8 cellular contexts compared by ENCODE assay signal in genomic region chr11:567629-568258, GRCh38. TPM values are rescaled to one million over a fixed set of nuclear protein-coding genes. Genes with fewer than 3 reads are reported as not detected.
DNase-seq lines count a peak whose midpoint lies in the region; ATAC-seq, FAIRE-seq and TF ChIP-seq lines count a peak whose summit lies in the region.

No MANE protein-coding gene starts in this region.

- intact Hi-C loops in HepG2 (cut with micrococcal nuclease; ENCODE audit: unreplicated experiment), result no loop called here

- POLR2A ChIA-PET in HepG2 (lab: Yijun Ruan, JAX), result interaction anchor here (0.8 to 2.9 kb wide), 6 partner anchors 8 to 139 kb away, joined by 3 to 18 read pairs (median 4); partner anchors contain the start of genes HRAS, LMNTD2 and RNH1

- DNase-seq in BE2C (no peak), astrocyte of the spinal cord (ENCODE audit: low read depth, low spot score) (no peak), HepG2 (ENCODE audit: low spot score) (no peak), foreskin keratinocyte (no peak), erythroblast (lab: John Stamatoyannopoulos, UW) (no peak)

- H4K20me1 ChIP-seq in HepG2 (ENCODE audit: insufficient read depth, low read length), result peaks cover 25% of the 10 kb centered on the region; the same call in 1 of the 2 replicates

- H3K27me3 ChIP-seq in BE2C (no peaks in the 10 kb centered on the region), HepG2 (ENCODE audit: control insufficient read depth in 1 of 2, insufficient read depth in 2 of 2, low read length in 2 of 2) (no peaks in the 10 kb centered on the region; a peak in 2 of 5 replicates), foreskin keratinocyte (no peaks in the 10 kb centered on the region)

- TSS peak; percentile 65 for BruUV-seq in HepG2 (replicated peaks; lab: Mats Ljungman, UMichigan)

- no peak for TF ChIP-seq CTCF in BE2C (IDR thresholded peaks at IDR 0.05; ENCODE audit: low read depth, low read length)
- no peak for TF ChIP-seq CTCF in astrocyte of the spinal cord (IDR thresholded peaks at IDR 0.05; ENCODE audit: low read depth, low read length)
- peak; percentile 23; the same call in 1 of the 2 replicates for TF ChIP-seq CTCF in HepG2 (CRISPR knock-in tag; IDR thresholded peaks at IDR 0.05)
- no peak for TF ChIP-seq CTCF in foreskin keratinocyte (conservative IDR thresholded peaks at IDR 0.05)

- peak overlapping the region; percentile 75 for H3K9ac ChIP-seq in HepG2 (ENCODE audit: insufficient read depth, low read depth, low read length)

- CTCF ChIA-PET in HepG2 (lab: Yijun Ruan, JAX; ENCODE audit: low intra/inter-chr PET ratio, low total read pairs), result no interaction called here

- peak overlapping the region; percentile 51 for H3K4me3 ChIP-seq in BE2C (ENCODE audit: low read depth, low read length)
- peak overlapping the region; percentile 56 for H3K4me3 ChIP-seq in astrocyte of the spinal cord (ENCODE audit: low read depth, low read length)
- peak overlapping the region; percentile 75 to 97 (median 96) for H3K4me3 ChIP-seq in HepG2 (replicated peaks in 1 of 3; ENCODE audit: insufficient read depth in 1 of 3, low read depth in 2 of 3, low read length in 3 of 3)
- peak overlapping the region; percentile 66 for H3K4me3 ChIP-seq in urinary bladder (ENCODE audit: low read depth, low read length)

- H3K36me3 ChIP-seq in BE2C (no peaks in the 10 kb centered on the region), HepG2 (replicated peaks in 1 of 2; ENCODE audit: control insufficient read depth in 1 of 2, insufficient read depth in 2 of 2, low read length in 2 of 2) (peaks cover 0 to 2% of the 10 kb centered on the region in 2 experiments; a peak in 3 of 5 replicates), urinary bladder (ENCODE audit: insufficient read depth) (no peaks in the 10 kb centered on the region)

- no peak for TF ChIP-seq POLR2A in HepG2 (IDR thresholded peaks at IDR 0.05; ENCODE audit: insufficient read depth in 1 of 2, low read depth in 2 of 2, low read length in 2 of 2)
- no peak for TF ChIP-seq POLR2A in erythroblast (IDR thresholded peaks at IDR 0.05; ENCODE audit: low read length)

- H2AFZ ChIP-seq in HepG2 (ENCODE audit: low read length), result no peak overlapping the region

- 14% methylated on average over 8 of the region's 36 CpGs for WGBS in HepG2 (ENCODE audit: low lambda C conversion rate)
- 25% methylated on average over 36 of the region's 36 CpGs for WGBS in urinary bladder

- peaks cover 16% of the 10 kb centered on the region for H3K79me2 ChIP-seq in HepG2 (ENCODE audit: insufficient read depth, low read length)

- TF ChIP-seq EP300 in HepG2 (IDR thresholded peaks at IDR 0.05; ENCODE audit: low read depth in 2 of 2, low read length in 2 of 2) (no peak), HepG2 (CRISPR knock-in tag; IDR thresholded peaks at IDR 0.05; ENCODE audit: borderline replicate concordance) (no peak)

- in situ Hi-C loops in astrocyte of the spinal cord (cut with HindIII; ENCODE audit: low sequenced_read_pairs) (no loop called here), HepG2 (cut with HindIII; ENCODE audit: extremely low pct_ligation_motif_present, low pct_unique_long_range_greater_than_20kb) (no loop called here)

- no peaks in the 10 kb centered on the region for H3K9me3 ChIP-seq in BE2C
- H3K9me3 ChIP-seq in HepG2 (ENCODE audit: low read length), result no peaks in the 10 kb centered on the region

- H3K4me2 ChIP-seq in HepG2 (ENCODE audit: low read depth, low read length), result peak overlapping the region; percentile 80

- TF ChIP-seq RAD21 in HepG2 (CRISPR knock-in tag; IDR thresholded peaks at IDR 0.05), result no peak; the same call in 1 of the 2 replicates

- H3K27ac ChIP-seq in HepG2 (ENCODE audit: extremely low read length, insufficient read depth, low read length) (peak overlapping the region; percentile 3), urinary bladder (ENCODE audit: low read depth) (peak overlapping the region; percentile 71), foreskin keratinocyte (no peak overlapping the region)

- no peak for FAIRE-seq in HepG2 (lab: Jason Lieb, UNC)

- no peaks in the 10 kb centered on the region for H3K4me1 ChIP-seq in BE2C
- H3K4me1 ChIP-seq in HepG2 (ENCODE audit: insufficient read depth, low read length), result peaks cover 68% of the 10 kb centered on the region
- H3K4me1 ChIP-seq in urinary bladder (ENCODE audit: insufficient read depth), result no peaks in the 10 kb centered on the region
- no peaks in the 10 kb centered on the region for H3K4me1 ChIP-seq in foreskin keratinocyte

- peak; percentile 5 for ATAC-seq in HG02981 (IDR thresholded peaks at IDR 0.05; ENCODE audit: unreplicated experiment)
- ATAC-seq in HepG2, result peak; percentile 20
- no peak for ATAC-seq in foreskin keratinocyte
- ATAC-seq in HG03045 (IDR thresholded peaks at IDR 0.05; ENCODE audit: unreplicated experiment), result no peak

RNA-seq across cellular contexts. Expression of gene RASSF7, which starts 7.0 kb away (rescaled TPM):
- 3.7 TPM for polyA plus RNA-seq in BE2C (2012; ENCODE audit: insufficient read depth, insufficient read length, low read depth)
- total RNA-seq in HepG2 (2016; rRNA removed; fragmentation: Illumina TruSeq; extraction: Trizol), result 13.1 and 20.2 TPM in 2 replicates
- 5.4 and 5.7 TPM in 2 replicates for total RNA-seq in HepG2 (2016; cell fraction: cytosol; rRNA removed; fragmentation: Illumina TruSeq; extraction: Trizol; ENCODE audit: low read depth)
- 13.3 and 19.7 TPM in 2 replicates for total RNA-seq in HepG2 (2016; cell fraction: insoluble cytoplasmic fraction; rRNA removed; fragmentation: Illumina TruSeq; extraction: Trizol)
- total RNA-seq in HepG2 (2016; cell fraction: membrane; rRNA removed; fragmentation: Illumina TruSeq; extraction: Trizol), result 10.8 and 11.9 TPM in 2 replicates
- 16.7 and 17.2 TPM in 2 replicates for total RNA-seq in HepG2 (2016; cell fraction: nucleus; rRNA removed; fragmentation: Illumina TruSeq; extraction: Trizol)
- polyA plus RNA-seq in HepG2 (2011; rRNA removed), result 28.6 and 36.4 TPM in 2 replicates
- polyA plus RNA-seq in HepG2 (2011; cell fraction: cytosol; rRNA removed), result 22.3 and 49.0 TPM in 2 replicates
- 139 and 165 TPM in 2 replicates for polyA plus RNA-seq in HepG2 (2011; cell fraction: nucleus; rRNA removed)
- 8.9 and 12.6 TPM in 2 replicates for polyA plus RNA-seq in HepG2 (2012)
- 4.7 and 6.0 TPM in 2 replicates for polyA plus RNA-seq in HepG2 (2016; cell fraction: cytosol; fragmentation: Illumina TruSeq; extraction: Trizol; ENCODE audit: low read depth)
- 12.3 and 15.9 TPM in 2 replicates for polyA plus RNA-seq in HepG2 (2016; cell fraction: insoluble cytoplasmic fraction; fragmentation: Illumina TruSeq; extraction: Trizol; ENCODE audit: low read depth)
- polyA plus RNA-seq in HepG2 (2016; cell fraction: membrane; fragmentation: Illumina TruSeq; extraction: Trizol; ENCODE audit: low read depth), result 5.9 and 7.2 TPM in 2 replicates
- polyA plus RNA-seq in HepG2 (2016; cell fraction: nucleus; fragmentation: Illumina TruSeq; extraction: Trizol; ENCODE audit: insufficient read depth, low read depth), result 32.6 and 40.7 TPM in 2 replicates
- polyA minus RNA-seq in HepG2 (2011; rRNA and poly(A)+ RNA removed; ENCODE audit: low replicate concordance), result 6.7 and 39.4 TPM in 2 replicates
- polyA minus RNA-seq in HepG2 (2011; cell fraction: cytosol; rRNA and poly(A)+ RNA removed), result 10.4 and 10.9 TPM in 2 replicates
- polyA minus RNA-seq in HepG2 (2011; cell fraction: nucleus; rRNA and poly(A)+ RNA removed), result 15.2 and 17.9 TPM in 2 replicates
- 3.3 TPM for total RNA-seq in urinary bladder
- polyA plus RNA-seq in urinary bladder, result 13.8 TPM
- 37.3 and 44.3 TPM in 2 replicates for total RNA-seq in foreskin keratinocyte
- 51.7 and 59.1 TPM in 2 replicates for polyA plus RNA-seq in foreskin keratinocyte

RNA-seq across cellular contexts. Expression of gene LMNTD2, which starts 7.2 kb away (rescaled TPM):
- polyA plus RNA-seq in BE2C (2012; ENCODE audit: insufficient read depth, insufficient read length, low read depth), result not detected
- total RNA-seq in HepG2 (2016; rRNA removed; fragmentation: Illumina TruSeq; extraction: Trizol), result 0.25 and 1.1 TPM in 2 replicates
- total RNA-seq in HepG2 (2016; cell fraction: cytosol; rRNA removed; fragmentation: Illumina TruSeq; extraction: Trizol; ENCODE audit: low read depth), result 0.40 and 0.44 TPM in 2 replicates
- total RNA-seq in HepG2 (2016; cell fraction: insoluble cytoplasmic fraction; rRNA removed; fragmentation: Illumina TruSeq; extraction: Trizol), result 0.45 and 1.1 TPM in 2 replicates
- total RNA-seq in HepG2 (2016; cell fraction: membrane; rRNA removed; fragmentation: Illumina TruSeq; extraction: Trizol), result 0.79 and 1.3 TPM in 2 replicates
- 1.3 and 1.7 TPM in 2 replicates for total RNA-seq in HepG2 (2016; cell fraction: nucleus; rRNA removed; fragmentation: Illumina TruSeq; extraction: Trizol)
- 3.1 and 3.6 TPM in 2 replicates for polyA plus RNA-seq in HepG2 (2011; rRNA removed)
- polyA plus RNA-seq in HepG2 (2011; cell fraction: cytosol; rRNA removed), result 1.1 and 2.2 TPM in 2 replicates
- polyA plus RNA-seq in HepG2 (2011; cell fraction: nucleus; rRNA removed), result 50.0 and 60.4 TPM in 2 replicates
- polyA plus RNA-seq in HepG2 (2012), result 1.3 and 1.4 TPM in 2 replicates
- 0.53 and 0.78 TPM in 2 replicates for polyA plus RNA-seq in HepG2 (2016; cell fraction: cytosol; fragmentation: Illumina TruSeq; extraction: Trizol; ENCODE audit: low read depth)
- polyA plus RNA-seq in HepG2 (2016; cell fraction: insoluble cytoplasmic fraction; fragmentation: Illumina TruSeq; extraction: Trizol; ENCODE audit: low read depth), result 0.42 and 0.68 TPM in 2 replicates
- polyA plus RNA-seq in HepG2 (2016; cell fraction: membrane; fragmentation: Illumina TruSeq; extraction: Trizol; ENCODE audit: low read depth), result 0.96 and 1.2 TPM in 2 replicates
- polyA plus RNA-seq in HepG2 (2016; cell fraction: nucleus; fragmentation: Illumina TruSeq; extraction: Trizol; ENCODE audit: insufficient read depth, low read depth), result 3.7 and 5.0 TPM in 2 replicates
- 0.51 and 0.96 TPM in 2 replicates for polyA minus RNA-seq in HepG2 (2011; rRNA and poly(A)+ RNA removed; ENCODE audit: low replicate concordance)
- 0.88 and 1.4 TPM in 2 replicates for polyA minus RNA-seq in HepG2 (2011; cell fraction: cytosol; rRNA and poly(A)+ RNA removed)
- polyA minus RNA-seq in HepG2 (2011; cell fraction: nucleus; rRNA and poly(A)+ RNA removed), result 2.6 and 3.1 TPM in 2 replicates
- total RNA-seq in urinary bladder, result 0.37 TPM
- polyA plus RNA-seq in urinary bladder, result 1.2 TPM
- total RNA-seq in foreskin keratinocyte, result 0.92 and 0.95 TPM in 2 replicates
- polyA plus RNA-seq in foreskin keratinocyte, result 1.2 and 1.3 TPM in 2 replicates

RNA-seq across cellular contexts. Expression of gene PHRF1, which starts 8.5 kb away (rescaled TPM):
- 36.2 TPM for polyA plus RNA-seq in BE2C (2012; ENCODE audit: insufficient read depth, insufficient read length, low read depth)
- 13.7 and 16.7 TPM in 2 replicates for total RNA-seq in HepG2 (2016; rRNA removed; fragmentation: Illumina TruSeq; extraction: Trizol)
- total RNA-seq in HepG2 (2016; cell fraction: cytosol; rRNA removed; fragmentation: Illumina TruSeq; extraction: Trizol; ENCODE audit: low read depth), result 7.4 and 7.9 TPM in 2 replicates
- 10.7 and 17.0 TPM in 2 replicates for total RNA-seq in HepG2 (2016; cell fraction: insoluble cytoplasmic fraction; rRNA removed; fragmentation: Illumina TruSeq; extraction: Trizol)
- 5.1 and 6.1 TPM in 2 replicates for total RNA-seq in HepG2 (2016; cell fraction: membrane; rRNA removed; fragmentation: Illumina TruSeq; extraction: Trizol)
- total RNA-seq in HepG2 (2016; cell fraction: nucleus; rRNA removed; fragmentation: Illumina TruSeq; extraction: Trizol), result 10.8 and 14.2 TPM in 2 replicates
- polyA plus RNA-seq in HepG2 (2011; rRNA removed), result 8.2 and 11.2 TPM in 2 replicates
- polyA plus RNA-seq in HepG2 (2011; cell fraction: cytosol; rRNA removed), result 4.8 and 7.0 TPM in 2 replicates
- polyA plus RNA-seq in HepG2 (2011; cell fraction: nucleus; rRNA removed), result 30.1 and 30.7 TPM in 2 replicates
- 7.4 and 8.1 TPM in 2 replicates for polyA plus RNA-seq in HepG2 (2012)
- 1.6 and 1.8 TPM in 2 replicates for polyA plus RNA-seq in HepG2 (2016; cell fraction: cytosol; fragmentation: Illumina TruSeq; extraction: Trizol; ENCODE audit: low read depth)
- 10.7 and 13.7 TPM in 2 replicates for polyA plus RNA-seq in HepG2 (2016; cell fraction: insoluble cytoplasmic fraction; fragmentation: Illumina TruSeq; extraction: Trizol; ENCODE audit: low read depth)
- 2.1 and 2.5 TPM in 2 replicates for polyA plus RNA-seq in HepG2 (2016; cell fraction: membrane; fragmentation: Illumina TruSeq; extraction: Trizol; ENCODE audit: low read depth)
- 25.7 and 27.7 TPM in 2 replicates for polyA plus RNA-seq in HepG2 (2016; cell fraction: nucleus; fragmentation: Illumina TruSeq; extraction: Trizol; ENCODE audit: insufficient read depth, low read depth)
- polyA minus RNA-seq in HepG2 (2011; rRNA and poly(A)+ RNA removed; ENCODE audit: low replicate concordance), result 13.6 and 18.7 TPM in 2 replicates
- 7.8 and 7.9 TPM in 2 replicates for polyA minus RNA-seq in HepG2 (2011; cell fraction: cytosol; rRNA and poly(A)+ RNA removed)
- polyA minus RNA-seq in HepG2 (2011; cell fraction: nucleus; rRNA and poly(A)+ RNA removed), result 17.4 and 19.9 TPM in 2 replicates
- 16.5 TPM for total RNA-seq in urinary bladder
- polyA plus RNA-seq in urinary bladder, result 21.1 TPM
- 28.4 and 30.4 TPM in 2 replicates for total RNA-seq in foreskin keratinocyte
- polyA plus RNA-seq in foreskin keratinocyte, result 14.2 and 15.1 TPM in 2 replicates

RNA-seq across cellular contexts. Expression of gene LRRC56, which starts 30.4 kb away (rescaled TPM):
- polyA plus RNA-seq in BE2C (2012; ENCODE audit: insufficient read depth, insufficient read length, low read depth), result 0.42 TPM
- total RNA-seq in HepG2 (2016; rRNA removed; fragmentation: Illumina TruSeq; extraction: Trizol), result 0.08 and 0.11 TPM in 2 replicates
- 0.10 TPM in 1 of 2 replicates, not detected in the other for total RNA-seq in HepG2 (2016; cell fraction: cytosol; rRNA removed; fragmentation: Illumina TruSeq; extraction: Trizol; ENCODE audit: low read depth)
- total RNA-seq in HepG2 (2016; cell fraction: insoluble cytoplasmic fraction; rRNA removed; fragmentation: Illumina TruSeq; extraction: Trizol), result 0.09 TPM in 2 replicates
- 0.06 and 0.07 TPM in 2 replicates for total RNA-seq in HepG2 (2016; cell fraction: membrane; rRNA removed; fragmentation: Illumina TruSeq; extraction: Trizol)
- not detected in 2 replicates for total RNA-seq in HepG2 (2016; cell fraction: nucleus; rRNA removed; fragmentation: Illumina TruSeq; extraction: Trizol)
- 0.29 and 0.46 TPM in 2 replicates for polyA plus RNA-seq in HepG2 (2011; rRNA removed)
- 0.21 and 0.22 TPM in 2 replicates for polyA plus RNA-seq in HepG2 (2011; cell fraction: cytosol; rRNA removed)
- 3.4 and 3.8 TPM in 2 replicates for polyA plus RNA-seq in HepG2 (2011; cell fraction: nucleus; rRNA removed)
- 0.34 and 0.59 TPM in 2 replicates for polyA plus RNA-seq in HepG2 (2012)
- polyA plus RNA-seq in HepG2 (2016; cell fraction: cytosol; fragmentation: Illumina TruSeq; extraction: Trizol; ENCODE audit: low read depth), result 0.05 TPM in 1 of 2 replicates, not detected in the other
- 0.19 TPM in 1 of 2 replicates, not detected in the other for polyA plus RNA-seq in HepG2 (2016; cell fraction: insoluble cytoplasmic fraction; fragmentation: Illumina TruSeq; extraction: Trizol; ENCODE audit: low read depth)
- polyA plus RNA-seq in HepG2 (2016; cell fraction: membrane; fragmentation: Illumina TruSeq; extraction: Trizol; ENCODE audit: low read depth), result 0.10 TPM in 1 of 2 replicates, not detected in the other
- 0.37 and 0.44 TPM in 2 replicates for polyA plus RNA-seq in HepG2 (2016; cell fraction: nucleus; fragmentation: Illumina TruSeq; extraction: Trizol; ENCODE audit: insufficient read depth, low read depth)
- polyA minus RNA-seq in HepG2 (2011; rRNA and poly(A)+ RNA removed; ENCODE audit: low replicate concordance), result 0.20 and 0.56 TPM in 2 replicates
- polyA minus RNA-seq in HepG2 (2011; cell fraction: cytosol; rRNA and poly(A)+ RNA removed), result 0.30 TPM in 1 of 2 replicates, not detected in the other
- 0.37 and 0.64 TPM in 2 replicates for polyA minus RNA-seq in HepG2 (2011; cell fraction: nucleus; rRNA and poly(A)+ RNA removed)
- 0.90 TPM for total RNA-seq in urinary bladder
- polyA plus RNA-seq in urinary bladder, result 0.96 TPM
- total RNA-seq in foreskin keratinocyte, result 0.28 and 0.48 TPM in 2 replicates
- 0.30 and 0.47 TPM in 2 replicates for polyA plus RNA-seq in foreskin keratinocyte

RNA-seq across cellular contexts. Expression of gene HRAS, which starts 32.4 kb away (rescaled TPM):
- polyA plus RNA-seq in BE2C (2012; ENCODE audit: insufficient read depth, insufficient read length, low read depth), result 195 TPM
- 47.5 and 50.0 TPM in 2 replicates for total RNA-seq in HepG2 (2016; rRNA removed; fragmentation: Illumina TruSeq; extraction: Trizol)
- 97.1 and 126 TPM in 2 replicates for total RNA-seq in HepG2 (2016; cell fraction: cytosol; rRNA removed; fragmentation: Illumina TruSeq; extraction: Trizol; ENCODE audit: low read depth)
- 35.7 and 53.4 TPM in 2 replicates for total RNA-seq in HepG2 (2016; cell fraction: insoluble cytoplasmic fraction; rRNA removed; fragmentation: Illumina TruSeq; extraction: Trizol)
- total RNA-seq in HepG2 (2016; cell fraction: membrane; rRNA removed; fragmentation: Illumina TruSeq; extraction: Trizol), result 106 and 128 TPM in 2 replicates
- 23.1 and 23.7 TPM in 2 replicates for total RNA-seq in HepG2 (2016; cell fraction: nucleus; rRNA removed; fragmentation: Illumina TruSeq; extraction: Trizol)
- 32.9 TPM in 2 replicates for polyA plus RNA-seq in HepG2 (2011; rRNA removed)
- 29.5 and 42.1 TPM in 2 replicates for polyA plus RNA-seq in HepG2 (2011; cell fraction: cytosol; rRNA removed)
- polyA plus RNA-seq in HepG2 (2011; cell fraction: nucleus; rRNA removed), result 62.4 and 65.1 TPM in 2 replicates
- polyA plus RNA-seq in HepG2 (2012), result 15.4 and 32.7 TPM in 2 replicates
- 120 and 151 TPM in 2 replicates for polyA plus RNA-seq in HepG2 (2016; cell fraction: cytosol; fragmentation: Illumina TruSeq; extraction: Trizol; ENCODE audit: low read depth)
- polyA plus RNA-seq in HepG2 (2016; cell fraction: insoluble cytoplasmic fraction; fragmentation: Illumina TruSeq; extraction: Trizol; ENCODE audit: low read depth), result 33.8 and 38.7 TPM in 2 replicates
- polyA plus RNA-seq in HepG2 (2016; cell fraction: membrane; fragmentation: Illumina TruSeq; extraction: Trizol; ENCODE audit: low read depth), result 96.2 and 121 TPM in 2 replicates
- polyA plus RNA-seq in HepG2 (2016; cell fraction: nucleus; fragmentation: Illumina TruSeq; extraction: Trizol; ENCODE audit: insufficient read depth, low read depth), result 47.3 and 47.4 TPM in 2 replicates
- 29.8 and 71.6 TPM in 2 replicates for polyA minus RNA-seq in HepG2 (2011; rRNA and poly(A)+ RNA removed; ENCODE audit: low replicate concordance)
- polyA minus RNA-seq in HepG2 (2011; cell fraction: cytosol; rRNA and poly(A)+ RNA removed), result 8.5 and 9.0 TPM in 2 replicates
- 5.8 and 11.4 TPM in 2 replicates for polyA minus RNA-seq in HepG2 (2011; cell fraction: nucleus; rRNA and poly(A)+ RNA removed)
- 8.7 TPM for total RNA-seq in urinary bladder
- 79.0 TPM for polyA plus RNA-seq in urinary bladder
- total RNA-seq in foreskin keratinocyte, result 167 and 199 TPM in 2 replicates
- 252 and 263 TPM in 2 replicates for polyA plus RNA-seq in foreskin keratinocyte

Comparison
In these comparisons a context has a peak if more than half of its experiments do, and no peak if none do; other contexts are left out.
1. ATAC-seq: peak in HG02981 (single experiment) and HepG2 (single experiment); none in foreskin keratinocyte (single experiment) and HG03045 (single experiment).
2. Peak in every context shown above with its lines, with median percentiles within 50 percentile points of each other: H3K4me3 ChIP-seq.